Comparison of ENCODE assay signal across 1 cellular context in genomic region chr1:26726784-26727183, GRCh38.
TF ChIP-seq lines count a peak whose summit lies in the region.

No MANE protein-coding gene starts in this region.

TF ChIP-seq in GM23338, 12 proteins besides CTCF, POLR2A, EP300 and RAD21:
- TF ChIP-seq ZNF331 (CRISPR knock-in tag; IDR thresholded peaks at IDR 0.05; ENCODE audit: low read depth) (no peak), CREB1 (CRISPR knock-in tag; IDR thresholded peaks at IDR 0.05; ENCODE audit: low read depth) (no peak), NANOG (IDR thresholded peaks at IDR 0.05; ENCODE audit: borderline replicate concordance) (no peak), ZNF462 (CRISPR knock-in tag; IDR thresholded peaks at IDR 0.05) (no peak), POLR2AphosphoS5 (IDR thresholded peaks at IDR 0.05; ENCODE audit: low read depth) (no peak), EZH2 (IDR thresholded peaks at IDR 0.05; ENCODE audit: low read depth, unreplicated experiment) (no peak), ETS1 (IDR thresholded peaks at IDR 0.05) (no peak), STAT1 (IDR thresholded peaks at IDR 0.05; ENCODE audit: unreplicated experiment) (no peak), JUNB (IDR thresholded peaks at IDR 0.05; ENCODE audit: unreplicated experiment) (no peak), EZH2phosphoT487 (IDR thresholded peaks at IDR 0.05; ENCODE audit: unreplicated experiment) (no peak), REST (IDR thresholded peaks at IDR 0.05; ENCODE audit: unreplicated experiment) (no peak), ZNF114 (CRISPR knock-in tag; IDR thresholded peaks at IDR 0.05) (no peak)
